In the genomic region with DNA sequence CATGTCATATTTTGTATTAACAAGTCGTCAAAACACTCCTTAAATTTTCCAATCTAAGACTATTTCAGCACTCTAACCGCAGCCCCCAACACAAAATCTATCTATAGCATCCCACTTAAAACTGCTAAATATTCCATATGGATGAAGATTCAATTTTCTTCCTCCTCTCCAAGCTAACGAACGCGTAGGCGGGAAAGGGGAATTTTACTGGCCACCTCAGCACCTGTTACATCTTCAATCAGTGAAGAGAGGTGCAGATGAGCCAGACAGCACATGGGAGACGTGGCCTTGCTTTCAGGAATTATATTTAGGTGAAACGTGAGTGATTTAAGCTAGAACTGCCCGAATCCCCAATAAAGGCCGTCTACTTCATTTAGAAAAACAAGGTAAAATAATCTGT, we compare ENCODE assay signal across 8 cellular contexts. TPM values are rescaled to one million over a fixed set of nuclear protein-coding genes. Genes with fewer than 3 reads are reported as not detected.
A peak's percentile ranks its signal among the peaks of the same experiment; 100 is the strongest.
DNase-seq lines count a peak whose midpoint lies in the region; ATAC-seq, FAIRE-seq and TF ChIP-seq lines count a peak whose summit lies in the region.

No MANE protein-coding gene starts in this region.

- H3K4me3 ChIP-seq in RWPE2 (ENCODE audit: severe bottlenecking) (peak overlapping the region; percentile 59), thyroid gland (replicated peaks in 1 of 3) (peak overlapping the region; percentile 66 to 100 (median 86))

- H3K36me3 ChIP-seq in RWPE2 (ENCODE audit: low read depth) (peaks cover 23% of the 10 kb centered on the region), thyroid gland (no peaks in the 10 kb centered on the region)

- peak; percentile 77 for FAIRE-seq in islet of Langerhans (lab: Jason Lieb, UNC)

- no peaks in the 10 kb centered on the region for H3K9me3 ChIP-seq in RWPE2 (ENCODE audit: severe bottlenecking)
- no peaks in the 10 kb centered on the region for H3K9me3 ChIP-seq in thyroid gland

- TF ChIP-seq CTCF in RWPE2 (IDR thresholded peaks at IDR 0.05; ENCODE audit: poor library complexity, severe bottlenecking) (no peak), thyroid gland (IDR thresholded peaks at IDR 0.05) (no peak)

- no peak; the same call in 2 of the 3 replicates for ATAC-seq in RWPE2 (ENCODE audit: low read depth)
- ATAC-seq in GM21515 (IDR thresholded peaks at IDR 0.05; ENCODE audit: unreplicated experiment) = no peak

- TF ChIP-seq POLR2A in thyroid gland (IDR thresholded peaks at IDR 0.05) = no peak

- DNase-seq in activated T-cell treated with anti-CD3 and anti-CD28 coated beads for 48 hours (ENCODE audit: low read depth) = peak; percentile 15
- DNase-seq in activated T-cell treated with anti-CD3 and anti-CD28 coated beads for 4 hours = no peak
- no peak for DNase-seq in RWPE2 (ENCODE audit: low spot score)
- no peak for DNase-seq in thyroid gland
- DNase-seq in NCI-H446 (lab: John Stamatoyannopoulos, UW) = no peak
- DNase-seq in kidney tubule cell (ENCODE audit: low spot score) = no peak

- H3K27me3 ChIP-seq in RWPE2 (ENCODE audit: insufficient read depth, poor library complexity, severe bottlenecking) (no peaks in the 10 kb centered on the region), thyroid gland (no peaks in the 10 kb centered on the region)

- intact Hi-C loops in thyroid gland (cut with DNase I) = no loop called here

- H3K27ac ChIP-seq in RWPE2 (ENCODE audit: poor library complexity, severe bottlenecking) = peak overlapping the region; percentile 75
- peak overlapping the region in 1 of 3 donors; percentile 99 for H3K27ac ChIP-seq in thyroid gland

- H3K4me1 ChIP-seq in RWPE2 (ENCODE audit: insufficient read depth, poor library complexity, severe bottlenecking) (peaks cover 24% of the 10 kb centered on the region), thyroid gland (peaks cover 28 to 43% of the 10 kb centered on the region in 2 donors)

- 2% methylated on average over 10 of the region's 10 CpGs for WGBS in thyroid gland, 2 donors

RNA-seq across cellular contexts. Expression of gene RBM26, which starts 1.1 kb away (rescaled TPM):
- total RNA-seq in thyroid gland = 10 to 100 TPM; 54.7 to 67.5 (median 56.8) TPM
